Comparison of ENCODE assay signal across 16 cellular contexts in genomic region chr7:46695045-46695708, GRCh38.
DNase-seq lines count a peak whose midpoint lies in the region; ATAC-seq, FAIRE-seq and TF ChIP-seq lines count a peak whose summit lies in the region.
"Had no signal": no experiment of that assay in that cellular context is flagged by ENCODE, and none has a peak within 500 bp of the region (broad histone marks: within the 10 kb centered on the region; RNA-seq: fewer than 3 reads in every experiment).

No MANE protein-coding gene starts in this region.

- 76 to 93% (median 87%) methylated on average over 3 of the region's 3 CpGs for WGBS in spleen, 5 donors

- H3K36me3 Mint-ChIP-seq in GM23338 (ENCODE audit: low read depth): no peaks in the 10 kb centered on the region

- no peak for TF ChIP-seq POLR2A in spleen (IDR thresholded peaks at IDR 0.05)

- H3K4me3 Mint-ChIP-seq in GM23338: no peak overlapping the region
- H3K4me3 Mint-ChIP-seq: activated T-cell treated with anti-CD3 and anti-CD28 coated beads, Interleukin-2, amount 50 U/mL, for 24 hours had no signal

- DNase-seq in GM23338 (ENCODE audit: low spot score): no peak
- peak; percentile 29 for DNase-seq in SK-N-DZ (ENCODE audit: low spot score)
- no peak for DNase-seq in keratinocyte (ENCODE audit: low read depth, low spot score)
- no peak for DNase-seq in NCI-H1092 treated with DMSO at 0.1 percent for 48 hours (lab: John Stamatoyannopoulos, UW)
- no peak for DNase-seq in T-helper 1 cell
- DNase-seq in spleen: no peak
- DNase-seq: activated T-cell treated with anti-CD3 and anti-CD28 coated beads, Interleukin-2, amount 50 U/mL, for 24 hours; amygdala; DMS79; NCI-H187 treated with DMSO at 0.1 percent for 48 hours; NCI-H69; nucleus accumbens had no signal

- no peaks in the 10 kb centered on the region for H4K20me1 ChIP-seq in GM23338 (replicated peaks; ENCODE audit: insufficient read depth)
- no peaks in the 10 kb centered on the region for H4K20me1 ChIP-seq in keratinocyte (ENCODE audit: control insufficient read depth, extremely low read depth, insufficient read depth, low read length)

- H3K9me2 ChIP-seq in GM23338 (ENCODE audit: insufficient read depth): no peaks in the 10 kb centered on the region; the same call in 1 of the 2 replicates

- H3K36me3 ChIP-seq in GM23338 (ENCODE audit: insufficient read depth): no peaks in the 10 kb centered on the region
- no peaks in the 10 kb centered on the region for H3K36me3 ChIP-seq in keratinocyte (ENCODE audit: control insufficient read depth in 2 of 2, extremely low read depth in 1 of 2, insufficient read depth in 2 of 2, low read length in 2 of 2)
- no peaks in the 10 kb centered on the region for H3K36me3 ChIP-seq in spleen
- H3K36me3 ChIP-seq: tibial nerve had no signal

- H3K27me3 ChIP-seq in GM23338 (ENCODE audit: insufficient read depth) (no peaks in the 10 kb centered on the region), keratinocyte (ENCODE audit: control insufficient read depth, extremely low read depth, insufficient read depth, low read length) (no peaks in the 10 kb centered on the region), spleen (replicated peaks in 1 of 7) (no peaks in the 10 kb centered on the region)
- H3K27me3 ChIP-seq: tibial nerve had no signal

- H3K9me3 Mint-ChIP-seq in GM23338: no peaks in the 10 kb centered on the region

- H3K27me3 Mint-ChIP-seq in GM23338 (ENCODE audit: insufficient read depth, low read depth, poor library complexity): no peaks in the 10 kb centered on the region
- H3K27me3 Mint-ChIP-seq: activated T-cell treated with anti-CD3 and anti-CD28 coated beads, Interleukin-2, amount 50 U/mL, for 24 hours had no signal

- H3K27ac ChIP-seq in 22Rv1 (no peak overlapping the region), GM23338 (ENCODE audit: low read depth) (no peak overlapping the region), keratinocyte (ENCODE audit: control insufficient read depth, insufficient read depth, low read length) (no peak overlapping the region), spleen (no peak overlapping the region)
- H3K27ac ChIP-seq: KMS-11, tibial nerve had no signal

- H2AFZ ChIP-seq in GM23338 (peak overlapping the region; percentile 33), keratinocyte (ENCODE audit: control insufficient read depth, low read length) (peak overlapping the region; percentile 49)

- H3K4me1 Mint-ChIP-seq in GM23338: no peaks in the 10 kb centered on the region

- H3K79me2 ChIP-seq in GM23338 (replicated peaks; ENCODE audit: insufficient read depth) (no peaks in the 10 kb centered on the region), keratinocyte (ENCODE audit: control insufficient read depth, insufficient read depth, low read length) (no peaks in the 10 kb centered on the region)

- 0 out of 2 replicates have a peak, but pooled peaks have one; percentile 13 for TF ChIP-seq CTCF in 22Rv1 (IDR thresholded peaks at IDR 0.05)
- 0 out of 4 replicates have a peak, but pooled peaks of 1 of the 2 experiments have one; percentile 9 for TF ChIP-seq CTCF in GM23338 (conservative IDR thresholded peaks at IDR 0.05; ENCODE audit: low read depth in 2 of 2)
- no peak for TF ChIP-seq CTCF in keratinocyte (optimal IDR thresholded peaks at IDR 0.05 in 1 of 3, IDR thresholded peaks at IDR 0.05 in 1 of 3, conservative IDR thresholded peaks at IDR 0.05 in 1 of 3; ENCODE audit: extremely low read depth in 1 of 3, insufficient read depth in 2 of 3, low read length in 3 of 3)
- no peak for TF ChIP-seq CTCF in spleen (IDR thresholded peaks at IDR 0.05 in 8 of 11, conservative IDR thresholded peaks at IDR 0.05 in 3 of 11)

- H3K27ac Mint-ChIP-seq in GM23338: no peak overlapping the region
- H3K27ac Mint-ChIP-seq: activated T-cell treated with anti-CD3 and anti-CD28 coated beads, Interleukin-2, amount 50 U/mL, for 24 hours had no signal

- H3K9me3 ChIP-seq in keratinocyte (ENCODE audit: control insufficient read depth, low read depth, low read length) (no peaks in the 10 kb centered on the region), spleen (peaks cover 0 to 19% (median 3%) of the 10 kb centered on the region in 8 donors)

- H3K4me2 ChIP-seq in GM23338: no peak overlapping the region
- no peak overlapping the region for H3K4me2 ChIP-seq in keratinocyte (ENCODE audit: control insufficient read depth, extremely low read depth, insufficient read depth, low read depth, low read length)
- H3K4me2 ChIP-seq: KMS-11 had no signal

- no peak overlapping the region for H3K4me3 ChIP-seq in GM23338
- H3K4me3 ChIP-seq in keratinocyte (ENCODE audit: control insufficient read depth in 2 of 3, extremely low read depth in 1 of 3, insufficient read depth in 2 of 3, low read depth in 1 of 3, low read length in 3 of 3): no peak overlapping the region
- H3K4me3 ChIP-seq in spleen: no peak overlapping the region
- H3K4me3 ChIP-seq: tibial nerve had no signal

- FAIRE-seq in keratinocyte (lab: Jason Lieb, UNC): no peak

- H3K4me1 ChIP-seq in GM23338 (ENCODE audit: insufficient read depth): no peaks in the 10 kb centered on the region
- no peaks in the 10 kb centered on the region for H3K4me1 ChIP-seq in keratinocyte (ENCODE audit: control insufficient read depth, extremely low read depth, insufficient read depth, low read length)
- H3K4me1 ChIP-seq in spleen: no peaks in the 10 kb centered on the region
- H3K4me1 ChIP-seq: tibial nerve had no signal

- dilution Hi-C loops in keratinocyte (cut with MboI; ENCODE audit: extremely low pct_ligation_motif_present, low sequenced_read_pairs): no loop called here

- intact Hi-C loops in spleen (cut with DNase I; ENCODE audit: low total_unique reads): no loop called here

- H3K9me1 ChIP-seq in keratinocyte (ENCODE audit: control insufficient read depth, extremely low read depth, insufficient read depth, low read length): no peaks in the 10 kb centered on the region

- H3K9ac ChIP-seq in keratinocyte (ENCODE audit: control insufficient read depth, extremely low read depth, insufficient read depth, low read length): no peak overlapping the region
- H3K9ac ChIP-seq: KMS-11 had no signal

- ATAC-seq in GM23338 (no peak), HG02759 (IDR thresholded peaks at IDR 0.05; ENCODE audit: unreplicated experiment) (no peak)

- H3F3A ChIP-seq in GM23338 (replicated peaks; ENCODE audit: low read depth): no peaks in the 10 kb centered on the region

TF ChIP-seq in GM23338, 12 proteins besides CTCF, POLR2A, EP300 and RAD21:
- TF ChIP-seq REST (IDR thresholded peaks at IDR 0.05; ENCODE audit: unreplicated experiment) (no peak), ETS1 (IDR thresholded peaks at IDR 0.05) (no peak), EZH2 (IDR thresholded peaks at IDR 0.05; ENCODE audit: low read depth, unreplicated experiment) (no peak), ZNF114 (CRISPR knock-in tag; IDR thresholded peaks at IDR 0.05) (no peak)
TF ChIP-seq in GM23338: peak in this region for 0.
